In genomic region chr17:81809556-81809998, GRCh38 we compare ENCODE assay signal across 1 cellular context.
TF ChIP-seq lines count a peak whose summit lies in the region.

No MANE protein-coding gene starts in this region.

TF ChIP-seq in H1, 55 proteins besides CTCF, POLR2A, EP300 and RAD21:
- TF ChIP-seq CBX8 (IDR thresholded peaks at IDR 0.05; ENCODE audit: borderline replicate concordance, low read depth, low read length) (no peak), NRF1 (IDR thresholded peaks at IDR 0.05; ENCODE audit: low read depth, low read length) (no peak), SAP30 (IDR thresholded peaks at IDR 0.05; ENCODE audit: insufficient read depth, insufficient replicate concordance, low read length) (no peak), MAFK (IDR thresholded peaks at IDR 0.05; ENCODE audit: low read depth, low read length) (no peak), RBBP5 (IDR thresholded peaks at IDR 0.05; ENCODE audit: borderline replicate concordance, low read depth, low read length) (no peak), TAF7 (optimal IDR thresholded peaks at IDR 0.05; ENCODE audit: borderline replicate concordance, low read depth, low read length) (no peak), E2F6 (IDR thresholded peaks at IDR 0.05) (no peak), RFX5 (IDR thresholded peaks at IDR 0.05; ENCODE audit: borderline replicate concordance, low read depth, low read length) (no peak), ASH2L (IDR thresholded peaks at IDR 0.05; ENCODE audit: low read length) (no peak), ATF3 (IDR thresholded peaks at IDR 0.05; ENCODE audit: insufficient read depth, low read depth, low read length) (no peak), YY1 (IDR thresholded peaks at IDR 0.05; ENCODE audit: low read depth, low read length) (no peak), SIX5 (IDR thresholded peaks at IDR 0.05; ENCODE audit: low read depth, low read length) (no peak), SP4 (IDR thresholded peaks at IDR 0.05; ENCODE audit: low read length) (no peak)
